In the genomic region with DNA sequence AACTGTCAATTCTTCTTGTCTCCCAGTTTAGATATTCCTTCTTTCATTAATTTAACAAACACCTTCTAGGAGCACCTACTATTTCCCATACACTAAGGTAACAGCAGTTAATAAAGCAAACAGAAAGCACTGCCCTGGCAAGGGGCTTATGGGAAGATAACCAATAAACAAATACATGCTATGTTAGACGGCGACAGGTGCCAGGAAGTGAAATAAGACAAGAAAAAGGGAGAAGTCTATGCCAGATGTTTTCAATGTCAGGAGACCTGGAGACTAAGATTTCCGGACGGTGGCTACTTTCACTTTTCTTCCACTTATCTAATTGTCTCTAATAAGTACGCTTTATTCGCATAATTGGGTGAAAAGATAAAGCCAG, we compare ENCODE assay signal across 1 cellular context.
TF ChIP-seq lines count a peak whose summit lies in the region.

No MANE protein-coding gene starts in this region.

TF ChIP-seq in GM23338, 12 proteins besides CTCF, POLR2A, EP300 and RAD21 (continued from another document):
- TF ChIP-seq, protein P1, sequence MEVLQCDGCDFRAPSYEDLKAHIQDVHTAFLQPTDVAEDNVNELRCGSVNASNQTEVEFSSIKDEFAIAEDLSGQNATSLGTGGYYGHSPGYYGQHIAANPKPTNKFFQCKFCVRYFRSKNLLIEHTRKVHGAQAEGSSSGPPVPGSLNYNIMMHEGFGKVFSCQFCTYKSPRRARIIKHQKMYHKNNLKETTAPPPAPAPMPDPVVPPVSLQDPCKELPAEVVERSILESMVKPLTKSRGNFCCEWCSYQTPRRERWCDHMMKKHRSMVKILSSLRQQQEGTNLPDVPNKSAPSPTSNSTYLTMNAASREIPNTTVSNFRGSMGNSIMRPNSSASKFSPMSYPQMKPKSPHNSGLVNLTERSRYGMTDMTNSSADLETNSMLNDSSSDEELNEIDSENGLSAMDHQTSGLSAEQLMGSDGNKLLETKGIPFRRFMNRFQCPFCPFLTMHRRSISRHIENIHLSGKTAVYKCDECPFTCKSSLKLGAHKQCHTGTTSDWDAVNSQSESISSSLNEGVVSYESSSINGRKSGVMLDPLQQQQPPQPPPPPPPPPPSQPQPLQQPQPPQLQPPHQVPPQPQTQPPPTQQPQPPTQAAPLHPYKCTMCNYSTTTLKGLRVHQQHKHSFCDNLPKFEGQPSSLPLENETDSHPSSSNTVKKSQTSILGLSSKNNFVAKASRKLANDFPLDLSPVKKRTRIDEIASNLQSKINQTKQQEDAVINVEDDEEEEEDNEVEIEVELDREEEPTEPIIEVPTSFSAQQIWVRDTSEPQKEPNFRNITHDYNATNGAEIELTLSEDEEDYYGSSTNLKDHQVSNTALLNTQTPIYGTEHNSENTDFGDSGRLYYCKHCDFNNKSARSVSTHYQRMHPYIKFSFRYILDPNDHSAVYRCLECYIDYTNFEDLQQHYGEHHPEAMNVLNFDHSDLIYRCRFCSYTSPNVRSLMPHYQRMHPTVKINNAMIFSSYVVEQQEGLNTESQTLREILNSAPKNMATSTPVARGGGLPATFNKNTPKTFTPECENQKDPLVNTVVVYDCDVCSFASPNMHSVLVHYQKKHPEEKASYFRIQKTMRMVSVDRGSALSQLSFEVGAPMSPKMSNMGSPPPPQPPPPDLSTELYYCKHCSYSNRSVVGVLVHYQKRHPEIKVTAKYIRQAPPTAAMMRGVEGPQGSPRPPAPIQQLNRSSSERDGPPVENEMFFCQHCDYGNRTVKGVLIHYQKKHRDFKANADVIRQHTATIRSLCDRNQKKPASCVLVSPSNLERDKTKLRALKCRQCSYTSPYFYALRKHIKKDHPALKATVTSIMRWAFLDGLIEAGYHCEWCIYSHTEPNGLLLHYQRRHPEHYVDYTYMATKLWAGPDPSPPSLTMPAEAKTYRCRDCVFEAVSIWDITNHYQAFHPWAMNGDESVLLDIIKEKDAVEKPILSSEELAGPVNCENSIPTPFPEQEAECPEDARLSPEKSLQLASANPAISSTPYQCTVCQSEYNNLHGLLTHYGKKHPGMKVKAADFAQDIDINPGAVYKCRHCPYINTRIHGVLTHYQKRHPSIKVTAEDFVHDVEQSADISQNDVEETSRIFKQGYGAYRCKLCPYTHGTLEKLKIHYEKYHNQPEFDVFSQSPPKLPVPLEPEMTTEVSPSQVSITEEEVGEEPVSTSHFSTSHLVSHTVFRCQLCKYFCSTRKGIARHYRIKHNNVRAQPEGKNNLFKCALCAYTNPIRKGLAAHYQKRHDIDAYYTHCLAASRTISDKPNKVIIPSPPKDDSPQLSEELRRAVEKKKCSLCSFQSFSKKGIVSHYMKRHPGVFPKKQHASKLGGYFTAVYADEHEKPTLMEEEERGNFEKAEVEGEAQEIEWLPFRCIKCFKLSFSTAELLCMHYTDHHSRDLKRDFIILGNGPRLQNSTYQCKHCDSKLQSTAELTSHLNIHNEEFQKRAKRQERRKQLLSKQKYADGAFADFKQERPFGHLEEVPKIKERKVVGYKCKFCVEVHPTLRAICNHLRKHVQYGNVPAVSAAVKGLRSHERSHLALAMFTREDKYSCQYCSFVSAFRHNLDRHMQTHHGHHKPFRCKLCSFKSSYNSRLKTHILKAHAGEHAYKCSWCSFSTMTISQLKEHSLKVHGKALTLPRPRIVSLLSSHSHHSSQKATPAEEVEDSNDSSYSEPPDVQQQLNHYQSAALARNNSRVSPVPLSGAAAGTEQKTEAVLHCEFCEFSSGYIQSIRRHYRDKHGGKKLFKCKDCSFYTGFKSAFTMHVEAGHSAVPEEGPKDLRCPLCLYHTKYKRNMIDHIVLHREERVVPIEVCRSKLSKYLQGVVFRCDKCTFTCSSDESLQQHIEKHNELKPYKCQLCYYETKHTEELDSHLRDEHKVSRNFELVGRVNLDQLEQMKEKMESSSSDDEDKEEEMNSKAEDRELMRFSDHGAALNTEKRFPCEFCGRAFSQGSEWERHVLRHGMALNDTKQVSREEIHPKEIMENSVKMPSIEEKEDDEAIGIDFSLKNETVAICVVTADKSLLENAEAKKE (CRISPR knock-in tag; IDR thresholded peaks at IDR 0.05): no peak
- TF ChIP-seq POLR2AphosphoS5 (IDR thresholded peaks at IDR 0.05; ENCODE audit: low read depth): no peak
TF ChIP-seq in GM23338: peak in this region for 0.
